Comparison of ENCODE assay signal across 20 cellular contexts in the genomic region with DNA sequence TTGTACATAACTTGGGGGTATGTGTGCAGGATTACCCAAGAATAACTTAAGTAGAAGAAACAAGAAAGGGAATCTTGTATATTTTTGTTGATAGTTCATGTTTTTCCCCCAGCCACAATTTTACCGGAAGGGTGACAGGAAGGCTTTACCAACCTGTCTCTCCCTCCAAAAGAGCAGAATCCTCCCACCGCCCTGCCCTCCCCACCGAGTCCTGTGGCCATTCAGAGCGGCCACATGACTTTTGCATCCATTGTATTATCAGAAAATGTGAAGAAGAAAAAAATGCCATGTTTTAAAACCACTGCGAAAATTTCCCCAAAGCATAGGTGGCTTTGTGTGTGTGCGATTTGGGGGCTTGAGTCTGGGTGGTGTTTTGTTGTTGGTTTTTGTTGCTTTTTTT. TPM values are rescaled to one million over a fixed set of nuclear protein-coding genes. Genes with fewer than 3 reads are reported as not detected.
A peak's percentile ranks its signal among the peaks of the same experiment; 100 is the strongest.
DNase-seq lines count a peak whose midpoint lies in the region; ATAC-seq and TF ChIP-seq lines count a peak whose summit lies in the region.
"Had no signal": no experiment of that assay in that cellular context is flagged by ENCODE, and none has a peak within 500 bp of the region (broad histone marks: within the 10 kb centered on the region; RNA-seq: fewer than 3 reads in every experiment).

No MANE protein-coding gene starts in this region.

- H3K79me2 ChIP-seq in smooth muscle cell (ENCODE audit: low read depth), result no peaks in the 10 kb centered on the region

- 98% methylated on average over 6 of the region's 6 CpGs for WGBS in smooth muscle cell (ENCODE audit: low lambda C conversion rate)
- 91% methylated on average over 6 of the region's 6 CpGs for WGBS in right cardiac atrium

- H3K36me3 ChIP-seq in HEK293 (ENCODE audit: control insufficient read depth in 2 of 2, insufficient read depth in 1 of 2, low read length in 2 of 2), result peaks cover 0 to 35% of the 10 kb centered on the region in 2 experiments; a peak in 1 of 3 replicates
- no peaks in the 10 kb centered on the region for H3K36me3 ChIP-seq in Panc1 (ENCODE audit: control insufficient read depth, insufficient read depth, low read length)
- H3K36me3 ChIP-seq in SJCRH30, result no peaks in the 10 kb centered on the region
- H3K36me3 ChIP-seq in smooth muscle cell (ENCODE audit: low read depth), result peaks cover 10% of the 10 kb centered on the region
- H3K36me3 ChIP-seq in MG63, result no peaks in the 10 kb centered on the region

- DNase-seq in Panc1 (ENCODE audit: low read depth, low spot score) (no peak), SJCRH30 (no peak), smooth muscle cell (lab: John Stamatoyannopoulos, UW; ENCODE audit: unreplicated experiment) (no peak), MG63 (no peak), right cardiac atrium (no peak)
- DNase-seq in central memory CD8-positive, alpha-beta T cell (ENCODE audit: low spot score in 2 of 2), result no peak
- no peak for DNase-seq in natural killer cell treated with Interleukin-12 subunit alpha and Interleukin-12 subunit beta and Interleukin-15 and Interleukin-18, amount 100 ng/mL, for 72 hours (ENCODE audit: low spot score)
- DNase-seq: AML-193, Calu3, DND-41, KBM-7, NCI-H1048, NCI-H1694, NCI-H2029 treated with DMSO at 0.1 percent for 48 hours, NCI-H446 treated with DMSO at 0.1 percent for 48 hours, NCI-H526, T-helper 1 cell had no signal

- in situ Hi-C loops in Panc1 (cut with HindIII; ENCODE audit: low pct_unique_long_range_greater_than_20kb, low sequenced_read_pairs), result no loop called here

- H3K27me3 Mint-ChIP-seq in central memory CD8-positive, alpha-beta T cell, result no peaks in the 10 kb centered on the region
- H3K27me3 Mint-ChIP-seq in natural killer cell treated with Interleukin-12 subunit alpha and Interleukin-12 subunit beta and Interleukin-15 and Interleukin-18, amount 100 ng/mL, for 72 hours, result no peaks in the 10 kb centered on the region

- peaks cover 23% of the 10 kb centered on the region for H4K20me1 ChIP-seq in smooth muscle cell (ENCODE audit: low read depth)

- H3K4me1 ChIP-seq in HEK293 (ENCODE audit: control insufficient read depth, insufficient read depth, low read length), result peaks cover 15% of the 10 kb centered on the region
- peaks cover 6% of the 10 kb centered on the region; the same call in 1 of the 2 replicates for H3K4me1 ChIP-seq in Panc1 (ENCODE audit: control insufficient read depth, insufficient read depth, low read length)
- H3K4me1 ChIP-seq in SJCRH30, result no peaks in the 10 kb centered on the region
- no peaks in the 10 kb centered on the region for H3K4me1 ChIP-seq in smooth muscle cell (ENCODE audit: low read depth)
- no peaks in the 10 kb centered on the region for H3K4me1 ChIP-seq in right cardiac atrium (ENCODE audit: control insufficient read depth, insufficient read depth, low read length)

- CTCF ChIA-PET in HEK293 (lab: Yijun Ruan, JAX), result no interaction called here
- CTCF ChIA-PET in Panc1 (lab: Charles Lee), result no interaction called here

- peaks cover 72% of the 10 kb centered on the region for H3K36me3 Mint-ChIP-seq in central memory CD8-positive, alpha-beta T cell (ENCODE audit: insufficient read depth)
- H3K36me3 Mint-ChIP-seq in natural killer cell treated with Interleukin-12 subunit alpha and Interleukin-12 subunit beta and Interleukin-15 and Interleukin-18, amount 100 ng/mL, for 72 hours, result peaks cover 52% of the 10 kb centered on the region

- H3K27me3 ChIP-seq in Panc1 (ENCODE audit: control insufficient read depth, insufficient read depth, low read length) (no peaks in the 10 kb centered on the region), SJCRH30 (0 out of 2 replicates have a peak, but pooled peaks cover 5% of the 10 kb centered on the region), smooth muscle cell (ENCODE audit: low read depth) (no peaks in the 10 kb centered on the region), MG63 (no peaks in the 10 kb centered on the region; the same call in 1 of the 2 replicates), right cardiac atrium (ENCODE audit: control insufficient read depth, insufficient read depth) (no peaks in the 10 kb centered on the region)
- H3K27me3 ChIP-seq: BLaER1 treated with 17β-estradiol and CSF1 and Interleukin-3, amounts not matched to agents 10 nM and 100 nM had no signal

- H3K9me3 ChIP-seq in HEK293 (ENCODE audit: control insufficient read depth, insufficient read depth, low read depth, low read length) (no peaks in the 10 kb centered on the region), Panc1 (ENCODE audit: control insufficient read depth, insufficient read depth, low read depth, low read length) (no peaks in the 10 kb centered on the region), SJCRH30 (replicated peaks) (no peaks in the 10 kb centered on the region), smooth muscle cell (replicated peaks; ENCODE audit: low read depth) (no peaks in the 10 kb centered on the region), MG63 (no peaks in the 10 kb centered on the region), right cardiac atrium (ENCODE audit: control insufficient read depth, low read length) (no peaks in the 10 kb centered on the region)
- H3K9me3 ChIP-seq: A549 had no signal

- ATAC-seq in Panc1 (no peak), right cardiac atrium (no peak)
- ATAC-seq in central memory CD8-positive, alpha-beta T cell (replicated peaks; ENCODE audit: extremely low read depth, poor library complexity, severe bottlenecking), result no peak
- ATAC-seq in natural killer cell treated with Interleukin-12 subunit alpha and Interleukin-12 subunit beta and Interleukin-15 and Interleukin-18, amount 100 ng/mL, for 72 hours, result no peak
- ATAC-seq: A549 had no signal

- no peak for TF ChIP-seq CTCF in HEK293 (tag by site-specific recombination; IDR thresholded peaks at IDR 0.05)
- no peak for TF ChIP-seq CTCF in Panc1 (IDR thresholded peaks at IDR 0.05)
- TF ChIP-seq CTCF in smooth muscle cell (IDR thresholded peaks at IDR 0.05; ENCODE audit: borderline replicate concordance, insufficient read depth, poor library complexity, severe bottlenecking), result no peak

- H3K4me3 ChIP-seq in HEK293 (ENCODE audit: low read depth, low read length), result no peak overlapping the region
- H3K4me3 ChIP-seq in Panc1 (ENCODE audit: low read depth in 2 of 2, low read length in 2 of 2), result no peak overlapping the region
- no peak overlapping the region for H3K4me3 ChIP-seq in SJCRH30
- no peak overlapping the region for H3K4me3 ChIP-seq in smooth muscle cell
- H3K4me3 ChIP-seq in MG63, result no peak overlapping the region
- H3K4me3 ChIP-seq in right cardiac atrium (ENCODE audit: low read length), result no peak overlapping the region
- H3K4me3 ChIP-seq: A549; BLaER1 treated with 17β-estradiol and CSF1 and Interleukin-3, amounts not matched to agents 10 nM and 100 nM had no signal

- H3K4me3 Mint-ChIP-seq in central memory CD8-positive, alpha-beta T cell, result peak overlapping the region; percentile 36
- H3K4me3 Mint-ChIP-seq in natural killer cell treated with Interleukin-12 subunit alpha and Interleukin-12 subunit beta and Interleukin-15 and Interleukin-18, amount 100 ng/mL, for 72 hours, result peak overlapping the region; percentile 47

- H3F3A ChIP-seq in smooth muscle cell (ENCODE audit: low read depth), result no peaks in the 10 kb centered on the region

- H3K27ac ChIP-seq in HEK293 (ENCODE audit: extremely low read depth, low read depth, low read length) (no peak overlapping the region), Panc1 (ENCODE audit: low read length) (no peak overlapping the region), SJCRH30 (no peak overlapping the region), smooth muscle cell (ENCODE audit: low read depth) (no peak overlapping the region), right cardiac atrium (ENCODE audit: low read length) (no peak overlapping the region)
- H3K27ac ChIP-seq: A549; BLaER1 treated with 17β-estradiol and CSF1 and Interleukin-3, amounts not matched to agents 10 nM and 100 nM had no signal

- POLR2A ChIA-PET in HEK293 (lab: Yijun Ruan, JAX), result no interaction called here
- POLR2A ChIA-PET in Panc1 (lab: Charles Lee), result no interaction called here

- no peak overlapping the region for H3K27ac Mint-ChIP-seq in central memory CD8-positive, alpha-beta T cell (ENCODE audit: low read depth)
- peak overlapping the region; percentile 96 to 100 for H3K27ac Mint-ChIP-seq in natural killer cell treated with Interleukin-12 subunit alpha and Interleukin-12 subunit beta and Interleukin-15 and Interleukin-18, amount 100 ng/mL, for 72 hours

- H2AFZ ChIP-seq in smooth muscle cell (ENCODE audit: low read depth), result no peak overlapping the region

- TSS peak; percentile 67 for BruUV-seq in Panc1 (replicated peaks; lab: Mats Ljungman, UMichigan)

- H3K9me3 Mint-ChIP-seq in central memory CD8-positive, alpha-beta T cell, result no peaks in the 10 kb centered on the region
- no peaks in the 10 kb centered on the region for H3K9me3 Mint-ChIP-seq in natural killer cell treated with Interleukin-12 subunit alpha and Interleukin-12 subunit beta and Interleukin-15 and Interleukin-18, amount 100 ng/mL, for 72 hours

- H3K9ac ChIP-seq in smooth muscle cell (ENCODE audit: low read depth), result no peak overlapping the region
- H3K9ac ChIP-seq: BLaER1 treated with 17β-estradiol and CSF1 and Interleukin-3, amounts not matched to agents 10 nM and 100 nM had no signal

- no peak overlapping the region for H3K4me2 ChIP-seq in smooth muscle cell
- H3K4me2 ChIP-seq: A549 had no signal

- peaks cover 75% of the 10 kb centered on the region for H3K4me1 Mint-ChIP-seq in central memory CD8-positive, alpha-beta T cell
- H3K4me1 Mint-ChIP-seq in natural killer cell treated with Interleukin-12 subunit alpha and Interleukin-12 subunit beta and Interleukin-15 and Interleukin-18, amount 100 ng/mL, for 72 hours (ENCODE audit: low read depth in 2 of 2), result peaks cover 81 to 84% of the 10 kb centered on the region in 2 donors

- intact Hi-C loops in Panc1 (cut with micrococcal nuclease; ENCODE audit: unreplicated experiment), result no loop called here
- intact Hi-C loops in right cardiac atrium (cut with DNase I), result no loop called here

RNA-seq across cellular contexts. Expression of gene PRDM1, which starts 22.0 kb away (rescaled TPM):
- 2.6 TPM for total RNA-seq in Panc1 (2021; ENCODE audit: unreplicated experiment)
- 1.9 TPM for polyA plus RNA-seq in Panc1 (2012; ENCODE audit: insufficient read length)
- total RNA-seq in natural killer cell treated with Interleukin-12 subunit alpha and Interleukin-12 subunit beta and Interleukin-15 and Interleukin-18, amount 100 ng/mL, for 72 hours, result 100 to 1,000 TPM; 174 to 192 TPM
- not detected in 2 replicates for total RNA-seq in SJCRH30 (2014; rRNA removed; shearing (Covaris generic))
- 15.6 and 16.1 TPM in 2 replicates for total RNA-seq in smooth muscle cell
- 13.3 and 15.1 TPM in 2 replicates for polyA plus RNA-seq in smooth muscle cell
- not detected in 2 replicates for total RNA-seq in MG63 (2014; rRNA removed; shearing (Covaris generic); ENCODE audit: low replicate concordance)
- total RNA-seq in right cardiac atrium, result 1 to 10 TPM in 3 of 4 donors, under 1 TPM in 1; 0.91 to 1.5 (median 1.4) TPM
- polyA plus RNA-seq in right cardiac atrium, result 0.41 TPM

Comparison
In these comparisons a context has a peak if more than half of its experiments do, and no peak if none do; other contexts are left out.
1. RNA of gene PRDM1, which starts 22.0 kb away (total RNA-seq): 174 to 192 TPM in natural killer cell treated with Interleukin-12 subunit alpha and Interleukin-12 subunit beta and Interleukin-15 and Interleukin-18, amount 100 ng/mL, for 72 hours; 15.6 to 16.1 TPM in smooth muscle cell, 2.6 TPM in Panc1 (single experiment), 0.91 to 1.5 TPM in right cardiac atrium, not detected in SJCRH30 and not detected in MG63; every median in the first group is over 10 times any median in the second.